Comparison of ENCODE assay signal across 35 cellular contexts in genomic region chr1:18786149-18786548, GRCh38.
"Had no signal": no experiment of that assay in that cellular context is flagged by ENCODE, and none has a peak within 500 bp of the region (broad histone marks: within the 10 kb centered on the region; RNA-seq: fewer than 3 reads in every experiment).

No MANE protein-coding gene starts in this region.

- H3K4me3 ChIP-seq: MG63 had no signal

- H3K9me3 ChIP-seq: MG63 had no signal

- DNase-seq: Kasumi-1, MG63, MM.1S, MV-4-11, NCI-H1048, NCI-H1092, NCI-H1092 treated with DMSO at 0.1 percent for 48 hours, NCI-H1105, NCI-H1105 treated with DMSO at 0.1 percent for 48 hours, NCI-H1417, NCI-H1436, NCI-H1436 treated with DMSO at 0.1 percent for 48 hours, NCI-H146, NCI-H1694, NCI-H1694 treated with DMSO at 0.1 percent for 48 hours, NCI-H187, NCI-H187 treated with DMSO at 0.1 percent for 48 hours, NCI-H1930, NCI-H2029, NCI-H2029 treated with DMSO at 0.1 percent for 48 hours, NCI-H2081, NCI-H2081 treated with DMSO at 0.1 percent for 48 hours, NCI-H2107, NCI-H2171, NCI-H2171 treated with DMSO at 0.1 percent for 48 hours, NCI-H2227 treated with DMSO at 0.1 percent for 48 hours, NCI-H226, NCI-H345, NCI-H446, NCI-H446 treated with DMSO at 0.1 percent for 48 hours, NCI-H510A, NCI-H524, NCI-H524 treated with DMSO at 0.1 percent for 48 hours, NCI-H526, NCI-H526 treated with DMSO at 0.1 percent for 48 hours had no signal

- H3K36me3 ChIP-seq: MG63 had no signal
